ENCODE assay signal across 10 cellular contexts in genomic region chr6:167795874-167796667, GRCh38. TPM values are rescaled to one million over a fixed set of nuclear protein-coding genes. Genes with fewer than 3 reads are reported as not detected.
A peak's percentile ranks its signal among the peaks of the same experiment; 100 is the strongest.
DNase-seq lines count a peak whose midpoint lies in the region; TF ChIP-seq lines count a peak whose summit lies in the region.
"Had no signal": no experiment of that assay in that cellular context is flagged by ENCODE, and none has a peak within 500 bp of the region (broad histone marks: within the 10 kb centered on the region; RNA-seq: fewer than 3 reads in every experiment).

No MANE protein-coding gene starts in this region.

- DNase-seq in C1 segment of cervical spinal cord (lab: John Stamatoyannopoulos, UW) (peak in 10 of 14 donors; percentile 9 to 80 (median 42)), RPMI7951 (ENCODE audit: low read depth) (peak; percentile 27), globus pallidus (ENCODE audit: low spot score) (peak; percentile 53), osteocyte (ENCODE audit: extremely low spot score, unreplicated experiment) (peak; percentile 83), COLO829 (ENCODE audit: low spot score) (no peak), SKM-1 (lab: John Stamatoyannopoulos, UW; ENCODE audit: unreplicated experiment) (no peak), AG08396 (ENCODE audit: low spot score) (no peak)
- no peak for DNase-seq in stimulated activated naive CD4-positive, alpha-beta T cell treated with Interleukin-2 at 50 U/mL for 16 hours (lab: John Stamatoyannopoulos, UW)
- DNase-seq: activated CD8-positive, alpha-beta memory T cell treated with anti-CD3 and anti-CD28 coated beads, Interleukin-2, amount 50 U/mL, for 4 hours; NCI-H226 had no signal

- H3K9me3 Mint-ChIP-seq in osteocyte (ENCODE audit: unreplicated experiment): no peaks in the 10 kb centered on the region

- H3K27ac Mint-ChIP-seq in osteocyte (ENCODE audit: unreplicated experiment): no peak overlapping the region

- H3K27me3 Mint-ChIP-seq in osteocyte (ENCODE audit: unreplicated experiment): peaks cover 32% of the 10 kb centered on the region

- no peaks in the 10 kb centered on the region for H3K4me1 Mint-ChIP-seq in osteocyte (ENCODE audit: unreplicated experiment)

- no peak for TF ChIP-seq CTCF in osteocyte (IDR thresholded peaks at IDR 0.05)

- no peak overlapping the region for H3K4me3 Mint-ChIP-seq in osteocyte (ENCODE audit: unreplicated experiment)

- H3K36me3 Mint-ChIP-seq in osteocyte (ENCODE audit: unreplicated experiment): no peaks in the 10 kb centered on the region

RNA-seq across cellular contexts. Expression of gene AFDN, which starts 30.6 kb away (rescaled TPM):
- total RNA-seq in RPMI7951 (2014; rRNA removed; shearing (Covaris generic)): 41.6 and 46.6 TPM in 2 replicates
- total RNA-seq in osteocyte: 67.3 and 72.2 TPM in 2 replicates

Comparison
In these comparisons a context has a peak if more than half of its experiments do, and no peak if none do; other contexts are left out.
1. DNase-seq: peak in C1 segment of cervical spinal cord (10 of 14), RPMI7951 (single experiment), globus pallidus (single experiment) and osteocyte (single experiment); none in stimulated activated naive CD4-positive, alpha-beta T cell treated with Interleukin-2 at 50 U/mL for 16 hours (single experiment), COLO829 (single experiment), SKM-1 (single experiment) and AG08396 (single experiment).